In the genomic region with DNA sequence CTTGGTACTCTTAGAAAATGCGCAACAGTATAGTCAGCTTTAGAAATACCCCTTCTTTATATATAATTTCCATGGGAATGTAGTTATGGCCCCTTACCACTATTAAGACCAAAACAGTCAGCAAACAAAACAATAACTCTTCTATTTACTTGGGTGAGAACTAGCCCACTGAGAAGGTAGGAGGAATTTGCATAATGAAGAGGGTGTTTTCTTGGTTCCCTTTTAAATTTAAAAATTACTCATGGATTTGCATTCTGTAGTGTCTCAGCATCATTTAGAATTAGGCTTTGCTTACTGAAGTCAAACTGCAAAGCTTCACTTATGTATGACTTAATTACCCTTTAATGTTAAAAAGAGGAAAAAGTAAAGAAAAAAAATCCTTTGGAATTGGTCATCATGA, we compare ENCODE assay signal across 13 cellular contexts.
DNase-seq lines count a peak whose midpoint lies in the region; ATAC-seq and TF ChIP-seq lines count a peak whose summit lies in the region.
"Had no signal": no experiment of that assay in that cellular context is flagged by ENCODE, and none has a peak within 500 bp of the region (broad histone marks: within the 10 kb centered on the region; RNA-seq: fewer than 3 reads in every experiment).

No MANE protein-coding gene starts in this region.

- H3K27ac ChIP-seq in suprapubic skin: no peak overlapping the region
- no peak overlapping the region for H3K27ac ChIP-seq in testis
- H3K27ac ChIP-seq: left ventricle myocardium inferior, stomach had no signal

- 100% methylated on average over 1 of the region's 1 CpG for WGBS in suprapubic skin
- WGBS in testis, 2 donors: 98 to 100% methylated on average over 1 of the region's 1 CpG

- TF ChIP-seq CTCF in suprapubic skin (IDR thresholded peaks at IDR 0.05) (no peak), testis (IDR thresholded peaks at IDR 0.05) (no peak)

- H3K4me3 ChIP-seq in suprapubic skin: no peak overlapping the region
- no peak overlapping the region for H3K4me3 ChIP-seq in MG63
- no peak overlapping the region for H3K4me3 ChIP-seq in testis
- H3K4me3 ChIP-seq: K562, left ventricle myocardium inferior, stomach had no signal

- DNase-seq in suprapubic skin (ENCODE audit: low spot score in 2 of 2) (no peak), MG63 (no peak), testis (no peak), NOMO-1 treated with DMSO at 0.1 percent for 48 hours (lab: John Stamatoyannopoulos, UW; ENCODE audit: unreplicated experiment) (no peak)
- DNase-seq: left ventricle myocardium inferior, NCI-H1694, stomach had no signal

- intact Hi-C loops in testis (cut with DNase I; ENCODE audit: low total_unique reads): no loop called here

- no peak for TF ChIP-seq EP300 in suprapubic skin (IDR thresholded peaks at IDR 0.05)

- ATAC-seq in GM18520 (IDR thresholded peaks at IDR 0.05; ENCODE audit: unreplicated experiment): peak; percentile 80
- ATAC-seq in GM21381 (IDR thresholded peaks at IDR 0.05; ENCODE audit: unreplicated experiment): peak; percentile 81
- peak; percentile 91 for ATAC-seq in HG02938 (IDR thresholded peaks at IDR 0.05; ENCODE audit: unreplicated experiment)
- ATAC-seq in HG03521 (IDR thresholded peaks at IDR 0.05; ENCODE audit: unreplicated experiment): peak; percentile 76
- ATAC-seq: K562, sciatic nerve had no signal

- no peaks in the 10 kb centered on the region for H3K36me3 ChIP-seq in suprapubic skin
- no peaks in the 10 kb centered on the region for H3K36me3 ChIP-seq in MG63
- no peaks in the 10 kb centered on the region for H3K36me3 ChIP-seq in testis (ENCODE audit: low read depth, missing control alignments)
- H3K36me3 ChIP-seq: left ventricle myocardium inferior, stomach had no signal

- no peak for TF ChIP-seq POLR2A in suprapubic skin (IDR thresholded peaks at IDR 0.05)
- TF ChIP-seq POLR2A in testis (IDR thresholded peaks at IDR 0.05): no peak

- H3K9me3 ChIP-seq in suprapubic skin (no peaks in the 10 kb centered on the region), MG63 (no peaks in the 10 kb centered on the region), testis (no peaks in the 10 kb centered on the region)
- H3K9me3 ChIP-seq: left ventricle myocardium inferior, stomach had no signal

- H3K27me3 ChIP-seq in suprapubic skin: no peaks in the 10 kb centered on the region
- H3K27me3 ChIP-seq in MG63: no peaks in the 10 kb centered on the region
- H3K27me3 ChIP-seq in testis: no peaks in the 10 kb centered on the region
- H3K27me3 ChIP-seq: stomach had no signal

- H3K4me1 ChIP-seq in suprapubic skin: no peaks in the 10 kb centered on the region
- no peaks in the 10 kb centered on the region for H3K4me1 ChIP-seq in testis
